In genomic region chr15:93179072-93179471, GRCh38 we compare ENCODE assay signal across 12 cellular contexts.
DNase-seq lines count a peak whose midpoint lies in the region; ATAC-seq and TF ChIP-seq lines count a peak whose summit lies in the region.
"Had no signal": no experiment of that assay in that cellular context is flagged by ENCODE, and none has a peak within 500 bp of the region (broad histone marks: within the 10 kb centered on the region; RNA-seq: fewer than 3 reads in every experiment).

No MANE protein-coding gene starts in this region.

- H3K4me1 ChIP-seq in BE2C (peaks cover 8% of the 10 kb centered on the region), IMR-90 (ENCODE audit: control insufficient read depth, insufficient read depth, low read length) (no peaks in the 10 kb centered on the region), ascending aorta (no peaks in the 10 kb centered on the region), lower lobe of right lung (peaks cover 13% of the 10 kb centered on the region)

- peaks cover 9% of the 10 kb centered on the region for H3K4me1 Mint-ChIP-seq in glutamatergic neuron (ENCODE audit: low read depth, unreplicated experiment)
- H3K4me1 Mint-ChIP-seq: central memory CD8-positive, alpha-beta T cell had no signal

- no peak overlapping the region for H3K27ac Mint-ChIP-seq in glutamatergic neuron (ENCODE audit: unreplicated experiment)

- TF ChIP-seq POLR2A in IMR-90 (IDR thresholded peaks at IDR 0.05; ENCODE audit: low read depth, low read length) = no peak

- in situ Hi-C loops in IMR-90 (cut with MboI; ENCODE audit: low sequenced_read_pairs) = no loop called here

- peak overlapping the region; percentile 26 for H2AFZ ChIP-seq in IMR-90 (replicated peaks; ENCODE audit: low read length, poor library complexity)

- H3K27me3 ChIP-seq in BE2C (no peaks in the 10 kb centered on the region), IMR-90 (ENCODE audit: control insufficient read depth, insufficient read depth, low read length) (no peaks in the 10 kb centered on the region), ascending aorta (no peaks in the 10 kb centered on the region), lower lobe of right lung (ENCODE audit: low read depth) (no peaks in the 10 kb centered on the region)

- H3K9ac ChIP-seq in IMR-90 (ENCODE audit: low read depth, low read length) = no peak overlapping the region

- no TSS peak for BruUV-seq in IMR-90 (replicated peaks; lab: Mats Ljungman, UMichigan)

- H3K14ac ChIP-seq in IMR-90 (replicated peaks; ENCODE audit: low read depth, low read length) = no peak overlapping the region

- H3K4me3 Mint-ChIP-seq in glutamatergic neuron (ENCODE audit: unreplicated experiment) = no peak overlapping the region
- H3K4me3 Mint-ChIP-seq: central memory CD8-positive, alpha-beta T cell; mesothelial cell of epicardium had no signal

- TF ChIP-seq CTCF in BE2C (IDR thresholded peaks at IDR 0.05; ENCODE audit: low read depth, low read length) (no peak), IMR-90 (conservative IDR thresholded peaks at IDR 0.05; ENCODE audit: low read depth, low read length) (no peak), ascending aorta (IDR thresholded peaks at IDR 0.05) (no peak), lower lobe of right lung (IDR thresholded peaks at IDR 0.05) (no peak), glutamatergic neuron (IDR thresholded peaks at IDR 0.05; ENCODE audit: partially characterized antibody, unreplicated experiment) (no peak)

- no peak for TF ChIP-seq RAD21 in IMR-90 (IDR thresholded peaks at IDR 0.05; ENCODE audit: low read length)

- intact Hi-C loops in IMR-90 (cut with micrococcal nuclease) = no loop called here
- intact Hi-C loops in ascending aorta (cut with DNase I) = no loop called here
- intact Hi-C loops in lower lobe of right lung (cut with DNase I) = no loop called here

- H2BK120ac ChIP-seq in IMR-90 (ENCODE audit: low read depth, low read length) = no peak overlapping the region

- H3K36me3 Mint-ChIP-seq in glutamatergic neuron (ENCODE audit: unreplicated experiment) = peaks cover 4% of the 10 kb centered on the region
- H3K36me3 Mint-ChIP-seq: mesothelial cell of epicardium had no signal

- no peak overlapping the region for H3K4ac ChIP-seq in IMR-90 (ENCODE audit: low read depth, low read length)

- H4K91ac ChIP-seq in IMR-90 (ENCODE audit: insufficient read depth, low read depth, low read length) = no peak overlapping the region

- H3K27ac ChIP-seq in IMR-90 (ENCODE audit: insufficient read depth, low read length) = no peak overlapping the region
- no peak overlapping the region for H3K27ac ChIP-seq in ascending aorta
- H3K27ac ChIP-seq in lower lobe of right lung = no peak overlapping the region

- H2BK15ac ChIP-seq in IMR-90 (ENCODE audit: low read depth, low read length) = no peak overlapping the region

- ATAC-seq in IMR-90 (ENCODE audit: low read depth) (no peak), lower lobe of right lung (peak; percentile 71 to 79), GM18519 (IDR thresholded peaks at IDR 0.05; ENCODE audit: low FRiP score, unreplicated experiment) (no peak)

- peaks cover 3% of the 10 kb centered on the region for H3K27me3 Mint-ChIP-seq in glutamatergic neuron (ENCODE audit: unreplicated experiment)

- POLR2A ChIA-PET in IMR-90 (lab: Charles Lee; ENCODE audit: unreplicated experiment) = no interaction called here

- H2BK20ac ChIP-seq in IMR-90 (ENCODE audit: low read depth, low read length) = no peak overlapping the region

- H2BK5ac ChIP-seq in IMR-90 (ENCODE audit: low read depth, low read length, poor library complexity, severe bottlenecking) = no peak overlapping the region

- H3K79me1 ChIP-seq in IMR-90 (ENCODE audit: low read depth in 1 of 2, low read length in 2 of 2) = no peaks in the 10 kb centered on the region

- no peaks in the 10 kb centered on the region for H3K9me1 ChIP-seq in IMR-90 (ENCODE audit: insufficient read depth, low read length)

- CTCF ChIA-PET in IMR-90 (lab: Yijun Ruan, JAX) = interaction anchor here (0.6 kb wide), 1 partner anchor 21 kb away, joined by 8 read pairs; no protein-coding TSS in a partner anchor

- H3K4me2 ChIP-seq in IMR-90 (ENCODE audit: low read depth, low read length) = no peak overlapping the region

- H4K20me1 ChIP-seq in IMR-90 (ENCODE audit: insufficient read depth, low read length) = no peaks in the 10 kb centered on the region

- no peak overlapping the region for H3K23ac ChIP-seq in IMR-90 (ENCODE audit: low read depth, low read length)

- no peak overlapping the region for H3K18ac ChIP-seq in IMR-90 (ENCODE audit: low read depth, low read length)

- H2AK5ac ChIP-seq in IMR-90 (ENCODE audit: low read depth, low read length) = no peak overlapping the region

- no peak overlapping the region for H2AK9ac ChIP-seq in IMR-90 (replicated peaks; ENCODE audit: low read depth, low read length, poor library complexity)

- no peaks in the 10 kb centered on the region for H3K9me3 ChIP-seq in BE2C
- peaks cover 41% of the 10 kb centered on the region for H3K9me3 ChIP-seq in IMR-90 (ENCODE audit: control insufficient read depth, insufficient read depth, low read length)
- no peaks in the 10 kb centered on the region for H3K9me3 ChIP-seq in ascending aorta
- H3K9me3 ChIP-seq in lower lobe of right lung = no peaks in the 10 kb centered on the region

- WGBS in IMR-90 (ENCODE audit: extremely low coverage in 2 of 2, insufficient read length in 1 of 2), 2 experiments = no CpG with 5 or more reads among the region's 15 CpGs

- peaks cover 8% of the 10 kb centered on the region for H3K9me3 Mint-ChIP-seq in glutamatergic neuron (ENCODE audit: unreplicated experiment)
- H3K9me3 Mint-ChIP-seq: central memory CD8-positive, alpha-beta T cell had no signal

- no peak overlapping the region for H4K8ac ChIP-seq in IMR-90 (ENCODE audit: low read depth in 2 of 2, low read length in 2 of 2)

- H3K36me3 ChIP-seq in BE2C (no peaks in the 10 kb centered on the region), IMR-90 (ENCODE audit: control insufficient read depth, insufficient read depth, low read length) (no peaks in the 10 kb centered on the region), ascending aorta (no peaks in the 10 kb centered on the region), lower lobe of right lung (no peaks in the 10 kb centered on the region)

- dilution Hi-C loops in IMR-90 (cut with HindIII; ENCODE audit: low sequenced_read_pairs, unreplicated experiment) = no loop called here

- H3K4me3 ChIP-seq in BE2C (ENCODE audit: low read depth, low read length) (peak overlapping the region; percentile 13), IMR-90 (ENCODE audit: insufficient read depth, low read depth, low read length) (no peak overlapping the region), ascending aorta (no peak overlapping the region), lower lobe of right lung (no peak overlapping the region)

- H4K5ac ChIP-seq in IMR-90 (ENCODE audit: low read depth, low read length) = no peak overlapping the region

- no peak overlapping the region for H3K56ac ChIP-seq in IMR-90 (ENCODE audit: extremely low read depth, insufficient read depth, low read length)

- no peak for DNase-seq in BE2C
- DNase-seq in IMR-90 = no peak
- DNase-seq in ascending aorta (ENCODE audit: low spot score in 2 of 2) = peak; percentile 20 to 68
- peak; percentile 79 for DNase-seq in lower lobe of right lung
- DNase-seq in glutamatergic neuron = no peak
- DNase-seq in hepatic stellate cell (ENCODE audit: low spot score) = no peak
- DNase-seq in T-helper 9 cell = no peak
- DNase-seq: activated T-cell treated with anti-CD3 and anti-CD28 coated beads, Interleukin-2, amount 50 U/mL, for 48 hours; NCI-H446 treated with DMSO at 0.1 percent for 48 hours had no signal

TF ChIP-seq in IMR-90, 13 proteins besides CTCF, POLR2A, EP300 and RAD21:
- TF ChIP-seq RFX5 (IDR thresholded peaks at IDR 0.05; ENCODE audit: low read depth, low read length) = no peak
- no peak for TF ChIP-seq MAFK (IDR thresholded peaks at IDR 0.05; ENCODE audit: low read depth, low read length)
- TF ChIP-seq CHD1 (IDR thresholded peaks at IDR 0.05; ENCODE audit: low read depth, low read length) = no peak
- no peak for TF ChIP-seq NFE2L2 (IDR thresholded peaks at IDR 0.05; ENCODE audit: low read depth, low read length)
- TF ChIP-seq SMC3 (IDR thresholded peaks at IDR 0.05; ENCODE audit: low read depth, low read length) = no peak
- no peak for TF ChIP-seq FOS (IDR thresholded peaks at IDR 0.05; ENCODE audit: low read depth, low read length)
- TF ChIP-seq MAZ (IDR thresholded peaks at IDR 0.05; ENCODE audit: borderline replicate concordance, low read depth, low read length) = no peak

Comparison
In these comparisons a context has a peak if more than half of its experiments do, and no peak if none do; other contexts are left out.
1. DNase-seq: peak in ascending aorta (2 of 2) and lower lobe of right lung (single experiment); none in BE2C (single experiment), IMR-90 (single experiment), glutamatergic neuron (single experiment), hepatic stellate cell (single experiment) and T-helper 9 cell (single experiment).
2. ATAC-seq: peak in lower lobe of right lung (2 of 2); none in IMR-90 (single experiment) and GM18519 (single experiment).